Comparison of ENCODE assay signal across 29 cellular contexts in the genomic region with DNA sequence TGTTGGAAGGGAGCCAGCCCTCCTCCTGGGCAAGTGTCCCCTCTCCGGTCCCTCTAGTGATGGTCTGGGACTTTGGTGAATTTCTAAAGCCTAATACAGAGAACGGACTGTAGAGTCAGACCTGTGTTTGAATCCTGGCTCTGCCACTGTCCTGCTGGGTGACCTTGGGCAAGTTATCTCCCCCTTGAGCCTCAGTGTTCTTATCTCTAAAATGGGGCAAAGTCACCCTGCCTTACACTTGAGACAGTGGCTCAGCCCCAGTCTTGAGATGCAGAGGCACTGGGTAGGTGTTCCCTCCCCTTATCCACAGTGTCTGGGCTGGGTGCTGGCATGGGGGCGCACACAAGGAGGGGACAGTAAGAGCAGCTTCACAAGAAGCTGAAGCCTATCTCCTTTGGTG. TPM values are rescaled to one million over a fixed set of nuclear protein-coding genes. Genes with fewer than 3 reads are reported as not detected.
DNase-seq lines count a peak whose midpoint lies in the region; ATAC-seq, FAIRE-seq and TF ChIP-seq lines count a peak whose summit lies in the region.
"Had no signal": no experiment of that assay in that cellular context is flagged by ENCODE, and none has a peak within 500 bp of the region (broad histone marks: within the 10 kb centered on the region; RNA-seq: fewer than 3 reads in every experiment).

No MANE protein-coding gene starts in this region.

- TF ChIP-seq POLR2A in K562 (conservative IDR thresholded peaks at IDR 0.05) (no peak), spleen (IDR thresholded peaks at IDR 0.05) (no peak)

- intact Hi-C loops in Right ventricle myocardium superior (cut with DNase I) = no loop called here
- intact Hi-C loops in right cardiac atrium (cut with DNase I) = no loop called here
- intact Hi-C loops in CD14-positive monocyte (cut with micrococcal nuclease) = loop anchor here in 1 of 2 donors (10.0 kb wide), 1 partner anchor 55 kb away; no protein-coding TSS in a partner anchor
- intact Hi-C loops in K562 (cut with micrococcal nuclease) = no loop called here
- intact Hi-C loops in spleen (cut with DNase I; ENCODE audit: low total_unique reads) = no loop called here

- H3K36me3 Mint-ChIP-seq in CD14-positive monocyte = peaks cover 82 to 87% of the 10 kb centered on the region in 2 donors
- H3K36me3 Mint-ChIP-seq: CD4-positive, alpha-beta memory T cell; CD4-positive, CD25-positive, alpha-beta regulatory T cell; CD8-positive, alpha-beta memory T cell had no signal

- in situ Hi-C loops in K562 (cut with MboI) = loop anchor here (10.0 kb wide), 1 partner anchor 345 kb away; no protein-coding TSS in a partner anchor

- DNase-seq in Right ventricle myocardium superior = peak; percentile 20
- no peak for DNase-seq in right cardiac atrium
- DNase-seq in CD14-positive monocyte (ENCODE audit: low spot score) = peak; percentile 12
- DNase-seq in K562 (ENCODE audit: extremely low read depth in 1 of 4, low spot score in 3 of 4) = no peak
- DNase-seq in spleen = peak; percentile 29
- DNase-seq in activated T-cell treated with anti-CD3 and anti-CD28 coated beads, Interleukin-2, amount 50 U/mL, for 1 hour = no peak
- DNase-seq in activated CD8-positive, alpha-beta memory T cell treated with anti-CD3 and anti-CD28 coated beads, Interleukin-2, amount 50 U/mL, for 4 hours = no peak
- DNase-seq: AML-193; CD4-positive, alpha-beta memory T cell; CD4-positive, CD25-positive, alpha-beta regulatory T cell; CD8-positive, alpha-beta memory T cell; COR-L47; DMS 273 treated with DMSO at 0.1 percent for 48 hours; DMS153; DMS53; DMS79; DND-41; EL; GDM1 had no signal

- no peaks in the 10 kb centered on the region for H3K9me1 ChIP-seq in K562 (ENCODE audit: control insufficient read depth, insufficient read depth, low read length)

- no peak for TF ChIP-seq EP300 in K562 (IDR thresholded peaks at IDR 0.05; ENCODE audit: low read length)

- H3K9ac ChIP-seq in K562 (ENCODE audit: insufficient read depth in 1 of 2, low read depth in 2 of 2, low read length in 2 of 2) = no peak overlapping the region
- H3K9ac ChIP-seq: BLaER1 treated with 17β-estradiol and CSF1 and Interleukin-3, amounts not matched to agents 10 nM and 100 nM had no signal

- TF ChIP-seq RAD21 in K562 (CRISPR knock-in tag; conservative IDR thresholded peaks at IDR 0.05 in 1 of 2, IDR thresholded peaks at IDR 0.05 in 1 of 2) = no peak

- H3K79me2 ChIP-seq in K562 (ENCODE audit: control insufficient read depth, insufficient read depth, low read length) = no peaks in the 10 kb centered on the region

- POLR2A ChIA-PET in K562 (lab: Yijun Ruan, JAX) = no interaction called here

- no peak overlapping the region for H2AFZ ChIP-seq in K562 (ENCODE audit: low read depth, low read length)

- CTCF ChIA-PET in K562 (lab: Yijun Ruan, JAX; ENCODE audit: low intra/inter-chr PET ratio) = no interaction called here

- no peaks in the 10 kb centered on the region for H3K4me1 ChIP-seq in right cardiac atrium (ENCODE audit: control insufficient read depth, insufficient read depth, low read length)
- H3K4me1 ChIP-seq in K562 (replicated peaks in 1 of 2; ENCODE audit: control insufficient read depth in 2 of 2, insufficient read depth in 2 of 2, low read length in 2 of 2) = no peaks in the 10 kb centered on the region
- no peaks in the 10 kb centered on the region for H3K4me1 ChIP-seq in spleen
- H3K4me1 ChIP-seq: BLaER1 treated with 17β-estradiol and CSF1 and Interleukin-3, amounts not matched to agents 10 nM and 100 nM had no signal

- no peak for FAIRE-seq in K562 (lab: Jason Lieb, UNC)
- FAIRE-seq: A549, GM12878, GM12892, GM18507, GM19239 had no signal

- no peak for ATAC-seq in Right ventricle myocardium superior (ENCODE audit: poor library complexity)
- no peak for ATAC-seq in right cardiac atrium
- ATAC-seq in K562 = no peak
- ATAC-seq in GM18511 (IDR thresholded peaks at IDR 0.05; ENCODE audit: unreplicated experiment) = no peak
- ATAC-seq: A549, GM12878 had no signal

- no peaks in the 10 kb centered on the region for H3K27me3 ChIP-seq in right cardiac atrium (ENCODE audit: control insufficient read depth, insufficient read depth)
- no peaks in the 10 kb centered on the region for H3K27me3 ChIP-seq in K562 (ENCODE audit: control insufficient read depth in 2 of 2, insufficient read depth in 2 of 2, low read length in 2 of 2)
- H3K27me3 ChIP-seq in spleen (replicated peaks in 1 of 7) = no peaks in the 10 kb centered on the region
- H3K27me3 ChIP-seq: BLaER1 treated with 17β-estradiol and CSF1 and Interleukin-3, amounts not matched to agents 10 nM and 100 nM had no signal

- H3K4me3 Mint-ChIP-seq in CD14-positive monocyte = no peak overlapping the region
- H3K4me3 Mint-ChIP-seq: B cell; CD4-positive, alpha-beta memory T cell; CD4-positive, CD25-positive, alpha-beta regulatory T cell; CD8-positive, alpha-beta memory T cell had no signal

- H3K9me3 Mint-ChIP-seq in CD14-positive monocyte = no peaks in the 10 kb centered on the region
- H3K9me3 Mint-ChIP-seq: CD4-positive, alpha-beta memory T cell; CD4-positive, CD25-positive, alpha-beta regulatory T cell; CD8-positive, alpha-beta memory T cell had no signal

- H3K4me1 Mint-ChIP-seq in CD14-positive monocyte = no peaks in the 10 kb centered on the region
- H3K4me1 Mint-ChIP-seq: B cell; CD4-positive, alpha-beta memory T cell; CD4-positive, CD25-positive, alpha-beta regulatory T cell; CD8-positive, alpha-beta memory T cell had no signal

- H3K4me2 ChIP-seq in K562 (ENCODE audit: insufficient read depth, low read length) = no peak overlapping the region
- H3K4me2 ChIP-seq: A549; BLaER1 treated with 17β-estradiol and CSF1 and Interleukin-3, amounts not matched to agents 10 nM and 100 nM had no signal

- 85% methylated on average over 3 of the region's 3 CpGs for WGBS in right cardiac atrium
- WGBS in K562 (ENCODE audit: insufficient coverage, low coverage, missing lambda C conversion rate) = 15% methylated on average over 3 of the region's 3 CpGs
- 92 to 100% (median 94%) methylated on average over 1 to 3 of the region's 3 CpGs for WGBS in spleen, 5 donors

- H3K36me3 ChIP-seq in K562 (ENCODE audit: control insufficient read depth, insufficient read depth, low read length) (no peaks in the 10 kb centered on the region), spleen (peaks cover 0 to 74% (median 0%) of the 10 kb centered on the region in 6 donors)
- H3K36me3 ChIP-seq: BLaER1 treated with 17β-estradiol and CSF1 and Interleukin-3, amounts not matched to agents 10 nM and 100 nM had no signal

- H3K27me3 Mint-ChIP-seq in CD14-positive monocyte (ENCODE audit: low read depth in 3 of 3) = peaks cover 0 to 2% (median 0%) of the 10 kb centered on the region in 3 donors
- H3K27me3 Mint-ChIP-seq: B cell; CD4-positive, alpha-beta memory T cell; CD4-positive, CD25-positive, alpha-beta regulatory T cell; CD8-positive, alpha-beta memory T cell had no signal

- no peak for TF ChIP-seq CTCF in CD14-positive monocyte (IDR thresholded peaks at IDR 0.05)
- TF ChIP-seq CTCF in K562 (IDR thresholded peaks at IDR 0.05 in 2 of 3, conservative IDR thresholded peaks at IDR 0.05 in 1 of 3; ENCODE audit: insufficient read depth in 2 of 3, low read depth in 1 of 3, low read length in 3 of 3) = no peak
- no peak for TF ChIP-seq CTCF in spleen (IDR thresholded peaks at IDR 0.05 in 8 of 11, conservative IDR thresholded peaks at IDR 0.05 in 3 of 11)

- H3K27ac ChIP-seq in right cardiac atrium (ENCODE audit: low read length) = no peak overlapping the region
- H3K27ac ChIP-seq in K562 (ENCODE audit: extremely low read depth, low read depth, low read length) = no peak overlapping the region
- no peak overlapping the region for H3K27ac ChIP-seq in spleen
- H3K27ac ChIP-seq: 22Rv1; A549; BLaER1 treated with 17β-estradiol and CSF1 and Interleukin-3, amounts not matched to agents 10 nM and 100 nM; C4-2B had no signal

- H3K4me3 ChIP-seq in right cardiac atrium (ENCODE audit: low read length) = no peak overlapping the region
- no peak overlapping the region for H3K4me3 ChIP-seq in K562
- no peak overlapping the region for H3K4me3 ChIP-seq in spleen
- H3K4me3 ChIP-seq: A549; BLaER1 treated with 17β-estradiol and CSF1 and Interleukin-3, amounts not matched to agents 10 nM and 100 nM; GM12878 had no signal

- no peaks in the 10 kb centered on the region for H3K9me3 ChIP-seq in right cardiac atrium (ENCODE audit: control insufficient read depth, low read length)
- H3K9me3 ChIP-seq in K562 (replicated peaks; ENCODE audit: control insufficient read depth, insufficient read depth, low read depth, low read length) = no peaks in the 10 kb centered on the region
- H3K9me3 ChIP-seq in spleen = no peaks in the 10 kb centered on the region
- H3K9me3 ChIP-seq: A549; BLaER1 treated with 17β-estradiol and CSF1 and Interleukin-3, amounts not matched to agents 10 nM and 100 nM had no signal

- no peak overlapping the region for H3K27ac Mint-ChIP-seq in CD14-positive monocyte
- H3K27ac Mint-ChIP-seq: B cell; CD4-positive, alpha-beta memory T cell; CD4-positive, CD25-positive, alpha-beta regulatory T cell; CD8-positive, alpha-beta memory T cell had no signal

- H4K20me1 ChIP-seq in K562 (replicated peaks; ENCODE audit: control insufficient read depth, insufficient read depth, low read length) = no peaks in the 10 kb centered on the region
- H4K20me1 ChIP-seq: BLaER1 treated with 17β-estradiol and CSF1 and Interleukin-3, amounts not matched to agents 10 nM and 100 nM had no signal

- BruUV-seq in K562 (replicated peaks; lab: Mats Ljungman, UMichigan) = no TSS peak

RNA-seq across cellular contexts. Expression of gene DGAT2, which starts 20.9 kb away (rescaled TPM):
- total RNA-seq in Right ventricle myocardium superior (20.7 TPM), right cardiac atrium (10 to 100 TPM in 2 of 4 donors, 1 to 10 TPM in 2; 5.7 to 18.0 (median 10.4) TPM), K562 (2014; rRNA removed) (2.0 and 2.5 TPM in 2 replicates), K562 (2014; rRNA removed; fragmentation: Illumina TruSeq; extraction: Trizol) (1.6 and 2.2 TPM in 2 replicates), K562 (2015; rRNA removed; fragmentation: Illumina TruSeq; extraction: Trizol) (1.6 and 1.7 TPM in 2 replicates), K562 (2021) (2.2 TPM in 2 replicates), spleen (10 to 100 TPM; 14.1 to 71.7 (median 22.5) TPM)
- polyA plus RNA-seq in right cardiac atrium (23.4 TPM), CD14-positive monocyte (10 to 100 TPM in 1 of 2 donors, 1 to 10 TPM in 1; 7.0 to 18.4 TPM), K562 (2011; rRNA removed) (1.8 TPM in 2 replicates), K562 (2014; fragmentation: Illumina TruSeq; extraction: Trizol) (2.3 and 2.4 TPM in 2 replicates), K562 (2014; fragmentation: Nextera tagmentation; extraction: Ambion mirVana) (under 1 TPM; 0.68 to 0.69 TPM), K562 (2014; rRNA removed) (2.2 and 2.8 TPM in 2 replicates), spleen (1 to 10 TPM; 3.5 to 9.5 (median 6.4) TPM)
- 1.3 and 3.1 TPM in 2 replicates for total RNA-seq in K562 (2011; cell fraction: chromatin; rRNA removed; ENCODE audit: low replicate concordance)
- total RNA-seq in K562 (2011; cell fraction: nucleolus; rRNA removed) = 2.9 and 3.2 TPM in 2 replicates
- 4.6 and 4.7 TPM in 2 replicates for total RNA-seq in K562 (2011; cell fraction: nucleoplasm; rRNA removed)
- 2.0 and 2.3 TPM in 2 replicates for polyA plus RNA-seq in K562 (2011; cell fraction: cytosol; rRNA removed)
- 1.1 and 1.6 TPM in 2 replicates for polyA plus RNA-seq in K562 (2011; cell fraction: nucleus; rRNA removed)
- 2.6 and 4.4 TPM in 2 replicates for polyA plus RNA-seq in K562 (2012)
- 1.6 and 2.0 TPM in 2 replicates for polyA minus RNA-seq in K562 (2011; rRNA and poly(A)+ RNA removed)
- 0.55 and 2.0 TPM in 2 replicates for polyA minus RNA-seq in K562 (2011; cell fraction: cytosol; rRNA and poly(A)+ RNA removed)
- polyA minus RNA-seq in K562 (2011; cell fraction: nucleus; rRNA and poly(A)+ RNA removed) = 0.33 and 0.67 TPM in 2 replicates
- polyA plus RNA-seq: CD8-positive, alpha-beta memory T cell had no signal

RNA-seq across cellular contexts. Expression of gene UVRAG, which starts 25.5 kb away (rescaled TPM):
- 14.7 TPM for total RNA-seq in Right ventricle myocardium superior
- 10 to 100 TPM; 12.6 to 18.5 (median 14.0) TPM for total RNA-seq in right cardiac atrium
- 5.5 TPM for polyA plus RNA-seq in right cardiac atrium
- polyA plus RNA-seq in CD14-positive monocyte = 10 to 100 TPM; 13.7 to 20.0 TPM
- 37.0 and 117 TPM in 2 replicates for total RNA-seq in K562 (2011; cell fraction: chromatin; rRNA removed; ENCODE audit: low replicate concordance)
- total RNA-seq in K562 (2011; cell fraction: nucleolus; rRNA removed) = 12.7 and 16.6 TPM in 2 replicates
- total RNA-seq in K562 (2011; cell fraction: nucleoplasm; rRNA removed) = 46.7 and 79.5 TPM in 2 replicates
- 10.5 and 12.3 TPM in 2 replicates for total RNA-seq in K562 (2014; rRNA removed)
- total RNA-seq in K562 (2014; rRNA removed; fragmentation: Illumina TruSeq; extraction: Trizol) = 17.6 and 21.0 TPM in 2 replicates
- 15.8 and 17.8 TPM in 2 replicates for total RNA-seq in K562 (2015; rRNA removed; fragmentation: Illumina TruSeq; extraction: Trizol)
- 16.0 TPM in 2 replicates for total RNA-seq in K562 (2021)
- 10.2 and 12.4 TPM in 2 replicates for polyA plus RNA-seq in K562 (2011; rRNA removed)
- polyA plus RNA-seq in K562 (2011; cell fraction: cytosol; rRNA removed) = 5.0 and 6.4 TPM in 2 replicates
- 10.7 and 13.0 TPM in 2 replicates for polyA plus RNA-seq in K562 (2011; cell fraction: nucleus; rRNA removed)
- polyA plus RNA-seq in K562 (2012) = 10.5 and 10.6 TPM in 2 replicates
- polyA plus RNA-seq in K562 (2014; fragmentation: Illumina TruSeq; extraction: Trizol) = 11.0 and 13.8 TPM in 2 replicates
- polyA plus RNA-seq in K562 (2014; fragmentation: Nextera tagmentation; extraction: Ambion mirVana) = 1 to 10 TPM; 3.1 to 5.2 TPM
- polyA plus RNA-seq in K562 (2014; rRNA removed) = 9.2 and 9.4 TPM in 2 replicates
- polyA minus RNA-seq in K562 (2011; rRNA and poly(A)+ RNA removed) = 32.2 and 40.2 TPM in 2 replicates
- 6.5 and 6.9 TPM in 2 replicates for polyA minus RNA-seq in K562 (2011; cell fraction: cytosol; rRNA and poly(A)+ RNA removed)
- 31.5 and 58.0 TPM in 2 replicates for polyA minus RNA-seq in K562 (2011; cell fraction: nucleus; rRNA and poly(A)+ RNA removed)
- total RNA-seq in spleen = 10 to 100 TPM; 35.0 to 80.8 (median 58.8) TPM
- polyA plus RNA-seq in spleen = 10 to 100 TPM; 13.8 to 15.7 (median 14.8) TPM

Comparison
In these comparisons a context has a peak if more than half of its experiments do, and no peak if none do; other contexts are left out.
1. DNase-seq: peak in Right ventricle myocardium superior (single experiment), CD14-positive monocyte (single experiment) and spleen (single experiment); none in right cardiac atrium (0 of 3), K562 (0 of 4), activated T-cell treated with anti-CD3 and anti-CD28 coated beads, Interleukin-2, amount 50 U/mL, for 1 hour (single experiment) and activated CD8-positive, alpha-beta memory T cell treated with anti-CD3 and anti-CD28 coated beads, Interleukin-2, amount 50 U/mL, for 4 hours (single experiment).